18 cellular contexts compared by ENCODE assay signal in genomic region chr10:43124094-43124521, GRCh38. TPM values are rescaled to one million over a fixed set of nuclear protein-coding genes. Genes with fewer than 3 reads are reported as not detected.
DNase-seq lines count a peak whose midpoint lies in the region; ATAC-seq and TF ChIP-seq lines count a peak whose summit lies in the region.
"Had no signal": no experiment of that assay in that cellular context is flagged by ENCODE, and none has a peak within 500 bp of the region (broad histone marks: within the 10 kb centered on the region; RNA-seq: fewer than 3 reads in every experiment).

No MANE protein-coding gene starts in this region.

- WGBS in H9 (ENCODE audit: extremely low coverage, insufficient read length, low lambda C conversion rate): no CpG with 5 or more reads among the region's 6 CpGs
- 88 to 100% methylated on average over 3 to 6 of the region's 6 CpGs for WGBS in endodermal cell (ENCODE audit: insufficient coverage in 1 of 2, insufficient read length in 1 of 2), 2 experiments

- H3K4ac ChIP-seq in H9 (ENCODE audit: low read depth, low read length): no peak overlapping the region

- H2AFZ ChIP-seq in H9 (ENCODE audit: low read length): no peak overlapping the region
- H2AFZ ChIP-seq: GM23338 had no signal

- no peak overlapping the region for H2BK5ac ChIP-seq in H9 (ENCODE audit: insufficient read length, low read length)

- H3K23ac ChIP-seq in H9 (ENCODE audit: insufficient read length, low read depth, low read length): no peak overlapping the region

- H3K36me3 ChIP-seq in endodermal cell (ENCODE audit: control insufficient read depth, insufficient read depth, low read length): no peaks in the 10 kb centered on the region

- no peaks in the 10 kb centered on the region for H3K79me2 ChIP-seq in H9 (ENCODE audit: insufficient read depth, low read length)

- no peak overlapping the region for H3K4me3 Mint-ChIP-seq in H9
- no peak overlapping the region for H3K4me3 Mint-ChIP-seq in endodermal cell
- H3K4me3 Mint-ChIP-seq in stimulated activated effector memory CD8-positive, alpha-beta T cell treated with anti-CD3 and anti-CD28 coated beads, Interleukin-12 subunit alpha, Interleukin-12 subunit beta, amount 100 ng/mL, for 72 hours: no peak overlapping the region
- H3K4me3 Mint-ChIP-seq: GM23338 had no signal

- TF ChIP-seq CTCF in H9 (conservative IDR thresholded peaks at IDR 0.05) (no peak), endodermal cell (conservative IDR thresholded peaks at IDR 0.05) (no peak)

- H3K4me2 ChIP-seq in H9 (ENCODE audit: insufficient read depth, insufficient read length, low read length): no peak overlapping the region
- H3K4me2 ChIP-seq: GM23338 had no signal

- H3T11ph ChIP-seq in H9 (ENCODE audit: low read length): no peak overlapping the region

- no peak overlapping the region for H4K8ac ChIP-seq in H9 (replicated peaks; ENCODE audit: insufficient read length, low read depth, low read length)

- H2BK12ac ChIP-seq in H9 (ENCODE audit: insufficient read length, low read depth, low read length): no peak overlapping the region

- H2AK5ac ChIP-seq in H9 (ENCODE audit: insufficient read length, low read length): no peak overlapping the region

- H3K4me1 Mint-ChIP-seq in H9 (no peaks in the 10 kb centered on the region), endodermal cell (no peaks in the 10 kb centered on the region)
- H3K4me1 Mint-ChIP-seq in stimulated activated effector memory CD8-positive, alpha-beta T cell treated with anti-CD3 and anti-CD28 coated beads, Interleukin-12 subunit alpha, Interleukin-12 subunit beta, amount 100 ng/mL, for 72 hours: peaks cover 50% of the 10 kb centered on the region
- H3K4me1 Mint-ChIP-seq: GM23338 had no signal

- H3K27me3 Mint-ChIP-seq in H9 (ENCODE audit: low read depth) (no peaks in the 10 kb centered on the region; the same call in 1 of the 2 replicates), endodermal cell (ENCODE audit: insufficient read depth) (no peaks in the 10 kb centered on the region)

- no peaks in the 10 kb centered on the region for H3K79me1 ChIP-seq in H9 (ENCODE audit: insufficient read depth, low read depth, low read length, poor library complexity, severe bottlenecking)

- H2BK15ac ChIP-seq in H9 (ENCODE audit: low read depth, low read length): no peak overlapping the region

- no peak overlapping the region; the same call in 1 of the 2 replicates for H3K14ac ChIP-seq in H9 (ENCODE audit: insufficient read depth, low read length)

- H3K23me2 ChIP-seq in H9 (ENCODE audit: insufficient read length, low read depth, low read length, poor library complexity, severe bottlenecking): peaks cover 2% of the 10 kb centered on the region

- no peak overlapping the region for H4K5ac ChIP-seq in H9 (ENCODE audit: insufficient read length, low read depth, low read length)

- ATAC-seq in stimulated activated effector memory CD8-positive, alpha-beta T cell treated with anti-CD3 and anti-CD28 coated beads, Interleukin-12 subunit alpha, Interleukin-12 subunit beta, amount 100 ng/mL, for 72 hours: no peak
- ATAC-seq: GM23338 had no signal

- H2BK20ac ChIP-seq in H9 (ENCODE audit: low read depth, low read length, poor library complexity, severe bottlenecking): no peak overlapping the region

- no peaks in the 10 kb centered on the region for H3K9me3 ChIP-seq in H9 (ENCODE audit: control insufficient read depth, low read depth, low read length)
- H3K9me3 ChIP-seq in endodermal cell (ENCODE audit: control insufficient read depth, low read length): no peaks in the 10 kb centered on the region
- H3K9me3 ChIP-seq: Caco-2 had no signal

- H3K9ac ChIP-seq in H9 (ENCODE audit: extremely low read depth, insufficient read length, low read length): no peak overlapping the region
- H3K9ac ChIP-seq in endodermal cell (ENCODE audit: extremely low read depth, low read length, poor library complexity, severe bottlenecking): no peak overlapping the region

- DNase-seq in NCI-H2171 treated with DMSO at 0.1 percent for 48 hours (lab: John Stamatoyannopoulos, UW) (peak; percentile 10), NCI-H2171 (lab: John Stamatoyannopoulos, UW) (no peak), H9 (peak; percentile 13), endodermal cell (peak; percentile 13), NCI-H187 (lab: John Stamatoyannopoulos, UW) (no peak)
- no peak for DNase-seq in stimulated activated effector memory CD8-positive, alpha-beta T cell treated with anti-CD3 and anti-CD28 coated beads, Interleukin-12 subunit alpha, Interleukin-12 subunit beta, amount 100 ng/mL, for 72 hours (ENCODE audit: low spot score in 2 of 2)
- no peak for DNase-seq in activated effector memory CD4-positive, alpha-beta T cell treated with Interleukin-2 at 50 U/mL for 16 hours
- DNase-seq in effector CD8-positive, alpha-beta T cell (lab: John Stamatoyannopoulos, UW): no peak
- DNase-seq: 8988T; Caco-2; NCI-H1436; NCI-H2081; NCI-H226; NCI-H526 treated with DMSO at 0.1 percent for 48 hours; NK-92 treated with Interleukin-12 subunit alpha and Interleukin-12 subunit beta, amount 100 ng/mL, for 24 hours had no signal

- no peak overlapping the region for H3K56ac ChIP-seq in H9 (ENCODE audit: insufficient read length, low read depth, low read length)

- H4K91ac ChIP-seq in H9 (ENCODE audit: insufficient read length, low read depth, low read length): no peak overlapping the region

- H3K9me3 Mint-ChIP-seq in H9: no peaks in the 10 kb centered on the region
- H3K9me3 Mint-ChIP-seq in endodermal cell: no peaks in the 10 kb centered on the region
- H3K9me3 Mint-ChIP-seq in stimulated activated effector memory CD8-positive, alpha-beta T cell treated with anti-CD3 and anti-CD28 coated beads, Interleukin-12 subunit alpha, Interleukin-12 subunit beta, amount 100 ng/mL, for 72 hours: no peaks in the 10 kb centered on the region
- H3K9me3 Mint-ChIP-seq: GM23338 had no signal

- H3K27me3 ChIP-seq in H9 (ENCODE audit: insufficient read depth, low read length) (no peaks in the 10 kb centered on the region), endodermal cell (ENCODE audit: control insufficient read depth, insufficient read depth, low read length, poor library complexity, severe bottlenecking) (no peaks in the 10 kb centered on the region)

- H2BK120ac ChIP-seq in H9 (ENCODE audit: low read depth, low read length, poor library complexity, severe bottlenecking): no peak overlapping the region

- H3K27ac Mint-ChIP-seq in H9: no peak overlapping the region
- H3K27ac Mint-ChIP-seq in endodermal cell: no peak overlapping the region
- H3K27ac Mint-ChIP-seq in stimulated activated effector memory CD8-positive, alpha-beta T cell treated with anti-CD3 and anti-CD28 coated beads, Interleukin-12 subunit alpha, Interleukin-12 subunit beta, amount 100 ng/mL, for 72 hours: peak overlapping the region; percentile 43
- H3K27ac Mint-ChIP-seq: GM23338 had no signal

- H3K18ac ChIP-seq in H9 (ENCODE audit: insufficient read length, low read depth, low read length): no peak overlapping the region

- H3K4me1 ChIP-seq in H9 (ENCODE audit: insufficient read depth, low read length) (no peaks in the 10 kb centered on the region), endodermal cell (ENCODE audit: control insufficient read depth, insufficient read depth, low read length) (no peaks in the 10 kb centered on the region)
- H3K4me1 ChIP-seq: Caco-2 had no signal

- peaks cover 0 to 10% (median 7%) of the 10 kb centered on the region in 3 experiments; a peak in 4 of 7 replicates for H3K36me3 Mint-ChIP-seq in H9 (ENCODE audit: insufficient read depth in 1 of 3, low read depth in 3 of 3)
- H3K36me3 Mint-ChIP-seq in endodermal cell (ENCODE audit: low read depth): no peaks in the 10 kb centered on the region
- H3K36me3 Mint-ChIP-seq in stimulated activated effector memory CD8-positive, alpha-beta T cell treated with anti-CD3 and anti-CD28 coated beads, Interleukin-12 subunit alpha, Interleukin-12 subunit beta, amount 100 ng/mL, for 72 hours: peaks cover 12% of the 10 kb centered on the region

- no peaks in the 10 kb centered on the region for H4K20me1 ChIP-seq in H9 (ENCODE audit: control insufficient read depth, insufficient read depth, insufficient read length)

- H3K27ac ChIP-seq in H9 (ENCODE audit: insufficient read length, low read depth, low read length) (no peak overlapping the region), endodermal cell (ENCODE audit: low read depth, low read length) (no peak overlapping the region)
- H3K27ac ChIP-seq: C4-2B, HL-60 had no signal

- H3K4me3 ChIP-seq in endodermal cell (ENCODE audit: low read length): no peak overlapping the region
- H3K4me3 ChIP-seq: GM23338 had no signal

RNA-seq across cellular contexts. Expression of gene CSGALNACT2, which starts 14.1 kb away (rescaled TPM):
- total RNA-seq in H9 (2021) (8.9 and 9.7 TPM in 2 replicates), endodermal cell (1 to 10 TPM; 7.3 to 8.6 TPM)
- 13.6 TPM for polyA plus RNA-seq in endodermal cell (2013, experiment 1 of 2)
- polyA plus RNA-seq in endodermal cell (2013, experiment 2 of 2): 12.1 TPM

RNA-seq across cellular contexts. Expression of gene RET, which starts 47.2 kb away (rescaled TPM):
- total RNA-seq in H9 (2021): 11.2 and 12.2 TPM in 2 replicates
- total RNA-seq in endodermal cell: 1 to 10 TPM; 1.2 to 3.5 TPM
- 2.6 TPM for polyA plus RNA-seq in endodermal cell (2013, experiment 1 of 2)
- polyA plus RNA-seq in endodermal cell (2013, experiment 2 of 2): 2.3 TPM
- total RNA-seq: Caco-2 had no signal

Comparison
In these comparisons a context has a peak if more than half of its experiments do, and no peak if none do; other contexts are left out.
1. DNase-seq: peak in NCI-H2171 treated with DMSO at 0.1 percent for 48 hours (single experiment), H9 (single experiment) and endodermal cell (single experiment); none in NCI-H2171 (single experiment), stimulated activated effector memory CD8-positive, alpha-beta T cell treated with anti-CD3 and anti-CD28 coated beads, Interleukin-12 subunit alpha, Interleukin-12 subunit beta, amount 100 ng/mL, for 72 hours (0 of 2), NCI-H187 (0 of 2), activated effector memory CD4-positive, alpha-beta T cell treated with Interleukin-2 at 50 U/mL for 16 hours (single experiment) and effector CD8-positive, alpha-beta T cell (single experiment).